Comparison of ENCODE assay signal across 23 cellular contexts in the genomic region with DNA sequence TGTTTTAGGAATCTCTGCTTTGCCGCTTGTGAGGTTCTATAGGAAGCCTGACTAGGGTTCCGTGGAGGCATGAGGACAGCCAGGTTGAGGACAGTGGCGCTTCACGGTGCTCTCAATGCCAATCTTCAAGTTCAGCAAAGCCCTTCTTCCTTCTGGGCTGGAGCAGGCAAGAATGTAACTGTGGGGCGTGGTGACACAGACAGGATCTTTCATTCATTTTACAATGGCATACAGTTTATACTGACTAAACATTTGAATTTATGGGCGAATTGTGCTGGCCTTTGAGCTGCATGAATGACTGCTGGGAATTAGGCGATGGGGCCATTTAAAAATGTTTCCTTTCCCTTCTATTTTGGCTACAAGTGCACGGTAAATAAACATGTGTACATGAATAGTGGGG.
"Had no signal": no experiment of that assay in that cellular context is flagged by ENCODE, and none has a peak within 500 bp of the region (broad histone marks: within the 10 kb centered on the region; RNA-seq: fewer than 3 reads in every experiment).

No MANE protein-coding gene starts in this region.

- H3K27ac ChIP-seq: HL-60, KMS-11, RWPE1 had no signal

- ATAC-seq: K562, Panc1 had no signal

- FAIRE-seq: HTR-8/SVneo, K562 had no signal

- H3K27ac Mint-ChIP-seq: IgD-negative memory B cell had no signal

- DNase-seq: Kasumi-1, NCI-H1092, NCI-H1105 treated with DMSO at 0.1 percent for 48 hours, NCI-H1436, NCI-H187, NCI-H2029, NCI-H2081 treated with DMSO at 0.1 percent for 48 hours, NCI-H2171, NCI-H226, NCI-H446, NCI-H510A, NCI-H526, NCI-H774, SHP77, SK-N-SH, SW 1271 had no signal

- H3K4me3 ChIP-seq: K562 had no signal

- H3K4me1 Mint-ChIP-seq: IgD-negative memory B cell had no signal

- H3K36me3 Mint-ChIP-seq: IgD-negative memory B cell had no signal

- H3K9me3 ChIP-seq: SK-N-SH had no signal

- H3K9me3 Mint-ChIP-seq: IgD-negative memory B cell had no signal

- H3K4me3 Mint-ChIP-seq: IgD-negative memory B cell had no signal
